18 cellular contexts compared by ENCODE assay signal in genomic region chr1:206824327-206824726, GRCh38. TPM values are rescaled to one million over a fixed set of nuclear protein-coding genes. Genes with fewer than 3 reads are reported as not detected.
A peak's percentile ranks its signal among the peaks of the same experiment; 100 is the strongest.
DNase-seq lines count a peak whose midpoint lies in the region; TF ChIP-seq lines count a peak whose summit lies in the region.
"Had no signal": no experiment of that assay in that cellular context is flagged by ENCODE, and none has a peak within 500 bp of the region (broad histone marks: within the 10 kb centered on the region; RNA-seq: fewer than 3 reads in every experiment).

No MANE protein-coding gene starts in this region.

- peak overlapping the region; percentile 1 for H3K27ac Mint-ChIP-seq in chondrocyte (ENCODE audit: unreplicated experiment)
- H3K27ac Mint-ChIP-seq: activated CD4-positive, alpha-beta memory T cell treated with anti-CD3 and anti-CD28 coated beads for 36 hours; natural killer cell had no signal

- no peak for TF ChIP-seq POLR2A in NB4 (IDR thresholded peaks at IDR 0.05; ENCODE audit: extremely low read depth, insufficient read length)

- no peaks in the 10 kb centered on the region for H3K79me2 ChIP-seq in OCI-LY7 (ENCODE audit: insufficient read depth, low read depth, low read length)

- intact Hi-C loops in OCI-LY7 (cut with micrococcal nuclease; ENCODE audit: unreplicated experiment): no loop called here

- CTCF ChIA-PET in GM10248 (lab: Yijun Ruan, JAX) (interaction anchor here (1.6 to 2.0 kb wide), 4 partner anchors 9 to 88 kb away, joined by 3 to 7 read pairs (median 6); no protein-coding TSS in a partner anchor), OCI-LY7 (lab: Charles Lee; ENCODE audit: unreplicated experiment) (no interaction called here)

- BruUV-seq in OCI-LY7 (replicated peaks; lab: Mats Ljungman, UMichigan): no TSS peak

- TF ChIP-seq CTCF in GM10248 (IDR thresholded peaks at IDR 0.05; ENCODE audit: control extremely low read depth, extremely low read depth, low read depth, missing control alignments) (no peak), NB4 (IDR thresholded peaks at IDR 0.05; ENCODE audit: low read depth, low read length) (no peak), chondrocyte (IDR thresholded peaks at IDR 0.05) (no peak), OCI-LY7 (conservative IDR thresholded peaks at IDR 0.05; ENCODE audit: low read length) (no peak)

- no peaks in the 10 kb centered on the region for H3K9me3 Mint-ChIP-seq in chondrocyte (ENCODE audit: low read depth)
- H3K9me3 Mint-ChIP-seq: activated CD4-positive, alpha-beta memory T cell treated with anti-CD3 and anti-CD28 coated beads for 36 hours; natural killer cell had no signal

- no peak overlapping the region for H2AFZ ChIP-seq in OCI-LY7 (ENCODE audit: low read length)

- no peaks in the 10 kb centered on the region for H3K36me3 Mint-ChIP-seq in chondrocyte (ENCODE audit: low read depth)
- H3K36me3 Mint-ChIP-seq: activated CD4-positive, alpha-beta memory T cell treated with anti-CD3 and anti-CD28 coated beads for 36 hours; natural killer cell had no signal

- no peaks in the 10 kb centered on the region for H3K9me2 ChIP-seq in OCI-LY7 (ENCODE audit: insufficient read depth, low read length)

- H3K4me3 Mint-ChIP-seq in chondrocyte (ENCODE audit: unreplicated experiment): no peak overlapping the region
- H3K4me3 Mint-ChIP-seq: activated CD4-positive, alpha-beta memory T cell treated with anti-CD3 and anti-CD28 coated beads for 36 hours; natural killer cell had no signal

- H3K4me2 ChIP-seq in OCI-LY7 (ENCODE audit: low read length): no peak overlapping the region

- H4K20me1 ChIP-seq in OCI-LY7 (ENCODE audit: insufficient read depth, low read length): no peaks in the 10 kb centered on the region

- DNase-seq in GM10248 (ENCODE audit: extremely low spot score): peak; percentile 26
- DNase-seq in NB4 (ENCODE audit: low read depth): peak; percentile 24
- no peak for DNase-seq in chondrocyte (ENCODE audit: low spot score)
- peak; percentile 42 for DNase-seq in pons (ENCODE audit: low spot score)
- DNase-seq in OCI-LY7 (ENCODE audit: low spot score): no peak
- DNase-seq in NK-92 (lab: John Stamatoyannopoulos, UW; ENCODE audit: unreplicated experiment): no peak
- DNase-seq in occipital lobe (lab: John Stamatoyannopoulos, UW): no peak
- DNase-seq: activated CD4-positive, alpha-beta memory T cell treated with anti-CD3 and anti-CD28 coated beads for 36 hours; GF-D8; hypothalamus; natural killer cell; NCI-H1436; NCI-H510A treated with DMSO at 0.1 percent for 48 hours; stimulated activated CD4-positive, alpha-beta T cell treated with anti-CD3 and anti-CD28 coated beads, Interleukin-4, amount 100 ng/mL, for 1 hour; T-helper 9 cell; transverse colon had no signal

- H3K27ac ChIP-seq in OCI-LY7 (ENCODE audit: low read depth, low read length, poor library complexity, severe bottlenecking): no peak overlapping the region
- H3K27ac ChIP-seq: transverse colon had no signal

- POLR2A ChIA-PET in GM10248 (lab: Yijun Ruan, JAX) (no interaction called here), OCI-LY7 (lab: Charles Lee) (interaction anchor here (0.6 kb wide), 1 partner anchor 52 kb away, joined by 3 read pairs; the partner anchor contains the start of gene IL10)

- peaks cover 2% of the 10 kb centered on the region for H3K27me3 Mint-ChIP-seq in chondrocyte (ENCODE audit: low read depth)

- H3K36me3 ChIP-seq in OCI-LY7 (ENCODE audit: insufficient read depth, low read length): no peaks in the 10 kb centered on the region
- H3K36me3 ChIP-seq: transverse colon had no signal

- H3K9me3 ChIP-seq in OCI-LY7 (ENCODE audit: low read length): no peaks in the 10 kb centered on the region
- H3K9me3 ChIP-seq: transverse colon had no signal

- peaks cover 12% of the 10 kb centered on the region for H3K4me1 ChIP-seq in OCI-LY7 (ENCODE audit: insufficient read depth, low read length, poor library complexity, severe bottlenecking)

- H3K4me3 ChIP-seq in NB4 (ENCODE audit: low read depth, low read length) (no peak overlapping the region), OCI-LY7 (ENCODE audit: low read depth, low read length, poor library complexity, severe bottlenecking) (no peak overlapping the region)
- H3K4me3 ChIP-seq: transverse colon had no signal

- H3K4me1 Mint-ChIP-seq in chondrocyte (ENCODE audit: low read depth): peaks cover 12% of the 10 kb centered on the region

RNA-seq across cellular contexts. Expression of gene IL20, which starts 41.1 kb away (rescaled TPM):
- total RNA-seq in chondrocyte: not detected in 3 replicates
- total RNA-seq in OCI-LY7 (2014; rRNA removed; shearing (Covaris generic)): not detected in 2 replicates
- not detected in 2 replicates for total RNA-seq in OCI-LY7 (2022)
- total RNA-seq in occipital lobe: 0.47 TPM
- total RNA-seq: activated CD4-positive, alpha-beta memory T cell treated with anti-CD3 and anti-CD28 coated beads for 36 hours; left lobe of liver; natural killer cell; right cardiac atrium; transverse colon had no signal

RNA-seq across cellular contexts. Expression of gene IL10, which starts 52.0 kb away (rescaled TPM):
- total RNA-seq in chondrocyte (not detected in 3 replicates), OCI-LY7 (2022) (not detected in 2 replicates), occipital lobe (not detected)
- not detected in 2 replicates for total RNA-seq in OCI-LY7 (2014; rRNA removed; shearing (Covaris generic))

RNA-seq across cellular contexts. Expression of gene IL19, which starts 53.8 kb away (rescaled TPM):
- total RNA-seq in chondrocyte: not detected in 3 replicates
- not detected in 2 replicates for total RNA-seq in OCI-LY7 (2014; rRNA removed; shearing (Covaris generic))
- total RNA-seq in OCI-LY7 (2022): not detected in 2 replicates
- not detected for total RNA-seq in occipital lobe
- total RNA-seq: left lobe of liver, natural killer cell, right cardiac atrium, transverse colon had no signal

Comparison
In these comparisons a context has a peak if more than half of its experiments do, and no peak if none do; other contexts are left out.
1. DNase-seq: peak in GM10248 (single experiment), NB4 (single experiment) and pons (single experiment); none in chondrocyte (single experiment), OCI-LY7 (single experiment), NK-92 (single experiment) and occipital lobe (single experiment).